ENCODE assay signal across 8 cellular contexts in the genomic region with DNA sequence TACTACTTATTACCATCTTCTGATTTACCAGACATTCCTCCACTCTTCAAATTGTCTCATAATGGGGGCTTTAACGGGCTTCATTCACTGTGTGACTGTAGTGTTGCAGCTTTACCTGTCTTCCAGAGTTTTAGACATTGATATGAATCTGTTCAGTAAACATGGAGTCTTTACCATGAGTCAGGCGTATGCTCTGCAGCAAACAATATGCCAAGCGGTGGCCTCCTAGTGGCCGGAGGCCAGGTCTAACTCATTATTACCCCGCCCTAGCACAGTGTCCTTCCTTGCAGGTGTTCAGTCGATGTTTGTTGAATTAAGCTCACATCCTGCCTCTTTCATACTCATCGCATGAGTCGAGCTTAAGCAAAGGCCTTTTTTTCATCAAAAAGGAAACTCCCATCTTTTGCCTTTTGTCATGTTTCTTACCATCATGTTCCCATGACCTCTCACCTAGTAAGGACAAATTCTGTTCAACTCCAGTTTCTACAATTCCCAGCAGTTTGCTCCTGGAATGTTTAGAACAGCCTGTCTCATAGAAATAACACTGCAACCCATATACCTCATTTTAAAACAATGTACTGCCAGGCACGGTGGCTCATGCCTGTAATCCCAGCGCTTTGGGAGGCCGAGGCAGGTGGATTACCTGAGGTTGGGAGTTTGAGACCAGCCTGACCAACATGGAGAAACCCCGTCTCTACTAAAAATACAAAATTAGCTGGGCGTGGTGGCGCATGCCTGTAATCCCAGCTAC. TPM values are rescaled to one million over a fixed set of nuclear protein-coding genes. Genes with fewer than 3 reads are reported as not detected.
DNase-seq lines count a peak whose midpoint lies in the region; ATAC-seq and TF ChIP-seq lines count a peak whose summit lies in the region.

No MANE protein-coding gene starts in this region.

- H3K4me1 Mint-ChIP-seq in Calu3 (ENCODE audit: low read depth, unreplicated experiment) = peaks cover 47% of the 10 kb centered on the region

- H3K4me3 ChIP-seq in SK-N-SH (ENCODE audit: low read depth in 2 of 2, low read length in 1 of 2) = no peak overlapping the region
- no peak overlapping the region for H3K4me3 ChIP-seq in ascending aorta
- no peak overlapping the region for H3K4me3 ChIP-seq in kidney epithelial cell (ENCODE audit: low read depth, low read length)

- TF ChIP-seq EP300 in SK-N-SH (IDR thresholded peaks at IDR 0.05; ENCODE audit: borderline replicate concordance in 1 of 2, low read depth in 1 of 2, low read length in 1 of 2) = no peak

- H3K27me3 ChIP-seq in SK-N-SH (ENCODE audit: insufficient read depth) = no peaks in the 10 kb centered on the region
- H3K27me3 ChIP-seq in ascending aorta = no peaks in the 10 kb centered on the region
- H3K27me3 ChIP-seq in kidney epithelial cell (ENCODE audit: control insufficient read depth, insufficient read depth, low read length) = no peaks in the 10 kb centered on the region

- intact Hi-C loops in Calu3 (cut with micrococcal nuclease; ENCODE audit: unreplicated experiment) = loop anchor here (2.0 kb wide), 1 partner anchor 69 kb away; no protein-coding TSS in a partner anchor
- intact Hi-C loops in ascending aorta (cut with DNase I) = no loop called here

- no peaks in the 10 kb centered on the region for H3K9me3 Mint-ChIP-seq in Calu3 (ENCODE audit: low read depth, unreplicated experiment)

- DNase-seq in Calu3 = peak; percentile 85
- peak; percentile 44 for DNase-seq in SK-N-SH
- peak in 1 of 2 donors; percentile 71 for DNase-seq in ascending aorta (ENCODE audit: low spot score in 2 of 2)
- peak; percentile 100 for DNase-seq in kidney epithelial cell (ENCODE audit: low read depth)
- DNase-seq in medulla oblongata (ENCODE audit: extremely low spot score) = no peak

- H3F3A ChIP-seq in SK-N-SH (replicated peaks; ENCODE audit: insufficient read depth) = peaks cover 22% of the 10 kb centered on the region

- no peak overlapping the region for H3K9ac ChIP-seq in SK-N-SH

- 78% methylated on average over 14 of the region's 14 CpGs for WGBS in SK-N-SH (ENCODE audit: low lambda C conversion rate)

- H3K4me3 Mint-ChIP-seq in Calu3 (ENCODE audit: low read depth, unreplicated experiment) = peak overlapping the region; percentile 20

- H3K4me1 ChIP-seq in SK-N-SH (ENCODE audit: control insufficient read depth in 1 of 2, insufficient read depth in 2 of 2, low read depth in 1 of 2, low read length in 1 of 2) (peaks cover 8 to 18% of the 10 kb centered on the region in 2 experiments), ascending aorta (peaks cover 0 to 28% of the 10 kb centered on the region in 2 donors)

- ATAC-seq in HG02885 (IDR thresholded peaks at IDR 0.05; ENCODE audit: poor library complexity, unreplicated experiment) = peak; percentile 68
- ATAC-seq in HG03439 (IDR thresholded peaks at IDR 0.05; ENCODE audit: unreplicated experiment) = no peak

- H3K27ac Mint-ChIP-seq in Calu3 (ENCODE audit: unreplicated experiment) = peak overlapping the region; percentile 78

- peaks cover 56% of the 10 kb centered on the region for H3K36me3 Mint-ChIP-seq in Calu3 (ENCODE audit: insufficient read depth, unreplicated experiment)

- H3K4me2 ChIP-seq in SK-N-SH = peak overlapping the region; percentile 14; the same call in 1 of the 2 replicates

- POLR2A ChIA-PET in SK-N-SH (lab: Yijun Ruan, JAX) = interaction anchor here (0.7 kb wide), 1 partner anchor 153 kb away, joined by 4 read pairs; no protein-coding TSS in a partner anchor

- no peaks in the 10 kb centered on the region for H3K9me2 ChIP-seq in SK-N-SH

- TF ChIP-seq CTCF in Calu3 (IDR thresholded peaks at IDR 0.05; ENCODE audit: unreplicated experiment) = peak; percentile 66
- TF ChIP-seq CTCF in SK-N-SH (IDR thresholded peaks at IDR 0.05) = peak; percentile 73
- TF ChIP-seq CTCF in ascending aorta (IDR thresholded peaks at IDR 0.05) = peak in 2 of 3 experiments; percentile 9 to 21
- peak; percentile 76 for TF ChIP-seq CTCF in kidney epithelial cell (IDR thresholded peaks at IDR 0.05; ENCODE audit: insufficient read depth, low read length, poor library complexity, severe bottlenecking)
- TF ChIP-seq CTCF in subcutaneous adipose tissue (IDR thresholded peaks at IDR 0.05; ENCODE audit: low read depth) = peak; percentile 35

- H2AFZ ChIP-seq in SK-N-SH (ENCODE audit: low read depth) = peak overlapping the region; percentile 10; the same call in 1 of the 2 replicates

- no TSS peak for BruUV-seq in Calu3 (replicated peaks; lab: Mats Ljungman, UMichigan)

- H3K79me2 ChIP-seq in SK-N-SH (ENCODE audit: insufficient read depth) = no peaks in the 10 kb centered on the region

- H3K27ac ChIP-seq in SK-N-SH (ENCODE audit: low read depth in 2 of 2, low read length in 1 of 2) (peak overlapping the region in 1 of 2 experiments; percentile 71; a peak in 2 of 4 replicates), ascending aorta (peak overlapping the region; percentile 60 to 63)

- H3K36me3 ChIP-seq in SK-N-SH (replicated peaks in 1 of 2; ENCODE audit: control insufficient read depth in 1 of 2, insufficient read depth in 2 of 2, low read length in 1 of 2) = no peaks in the 10 kb centered on the region
- no peaks in the 10 kb centered on the region for H3K36me3 ChIP-seq in ascending aorta
- no peaks in the 10 kb centered on the region for H3K36me3 ChIP-seq in kidney epithelial cell (ENCODE audit: control insufficient read depth, insufficient read depth, low read length)

- CTCF ChIA-PET in Calu3 (lab: Charles Lee) (interaction anchor here (0.7 to 1.8 kb wide), 6 partner anchors 9 to 682 kb away, joined by 5 to 13 read pairs (median 6); no protein-coding TSS in a partner anchor), SK-N-SH (lab: Yijun Ruan, JAX) (interaction anchor here (2.0 kb wide), 1 partner anchor 48 kb away, joined by 4 read pairs; no protein-coding TSS in a partner anchor)

- TF ChIP-seq RAD21 in SK-N-SH (IDR thresholded peaks at IDR 0.05; ENCODE audit: low read length) = no peak

- no peaks in the 10 kb centered on the region for H3K27me3 Mint-ChIP-seq in Calu3 (ENCODE audit: unreplicated experiment)

- H4K20me1 ChIP-seq in SK-N-SH (ENCODE audit: insufficient read depth) = no peaks in the 10 kb centered on the region

- H3K9me3 ChIP-seq in SK-N-SH = no peaks in the 10 kb centered on the region
- no peaks in the 10 kb centered on the region for H3K9me3 ChIP-seq in ascending aorta

TF ChIP-seq in SK-N-SH, 30 proteins besides CTCF, POLR2A, EP300 and RAD21:
- 0 out of 2 replicates have a peak, but pooled peaks have one; percentile 10 for TF ChIP-seq MEF2A (IDR thresholded peaks at IDR 0.05; ENCODE audit: borderline replicate concordance, low read depth)
- TF ChIP-seq TCF12 (IDR thresholded peaks at IDR 0.05) = peak; percentile 70
- peak; percentile 36; the same call in 1 of the 2 replicates for TF ChIP-seq FOSL2 (IDR thresholded peaks at IDR 0.05; ENCODE audit: borderline replicate concordance, low read depth)
- no peak for TF ChIP-seq GABPA (IDR thresholded peaks at IDR 0.05; ENCODE audit: low read depth)
- no peak for TF ChIP-seq MXI1 (IDR thresholded peaks at IDR 0.05; ENCODE audit: low read depth, low read length)
- peak; percentile 37; the same call in 1 of the 2 replicates for TF ChIP-seq RXRA (IDR thresholded peaks at IDR 0.05; ENCODE audit: borderline replicate concordance, low read depth)
- TF ChIP-seq JUND (IDR thresholded peaks at IDR 0.05) = peak; percentile 18; the same call in 1 of the 2 replicates
- peak; percentile 26; the same call in 1 of the 2 replicates for TF ChIP-seq NFIC (IDR thresholded peaks at IDR 0.05; ENCODE audit: borderline replicate concordance)
- TF ChIP-seq, protein P1, sequence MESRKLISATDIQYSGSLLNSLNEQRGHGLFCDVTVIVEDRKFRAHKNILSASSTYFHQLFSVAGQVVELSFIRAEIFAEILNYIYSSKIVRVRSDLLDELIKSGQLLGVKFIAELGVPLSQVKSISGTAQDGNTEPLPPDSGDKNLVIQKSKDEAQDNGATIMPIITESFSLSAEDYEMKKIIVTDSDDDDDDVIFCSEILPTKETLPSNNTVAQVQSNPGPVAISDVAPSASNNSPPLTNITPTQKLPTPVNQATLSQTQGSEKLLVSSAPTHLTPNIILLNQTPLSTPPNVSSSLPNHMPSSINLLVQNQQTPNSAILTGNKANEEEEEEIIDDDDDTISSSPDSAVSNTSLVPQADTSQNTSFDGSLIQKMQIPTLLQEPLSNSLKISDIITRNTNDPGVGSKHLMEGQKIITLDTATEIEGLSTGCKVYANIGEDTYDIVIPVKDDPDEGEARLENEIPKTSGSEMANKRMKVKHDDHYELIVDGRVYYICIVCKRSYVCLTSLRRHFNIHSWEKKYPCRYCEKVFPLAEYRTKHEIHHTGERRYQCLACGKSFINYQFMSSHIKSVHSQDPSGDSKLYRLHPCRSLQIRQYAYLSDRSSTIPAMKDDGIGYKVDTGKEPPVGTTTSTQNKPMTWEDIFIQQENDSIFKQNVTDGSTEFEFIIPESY (IDR thresholded peaks at IDR 0.05; ENCODE audit: borderline replicate concordance, low read depth) = no peak
- TF ChIP-seq TAF1 (IDR thresholded peaks at IDR 0.05; ENCODE audit: borderline replicate concordance, low read depth, low read length) = no peak; the same call in 1 of the 2 replicates
- TF ChIP-seq SIN3A (IDR thresholded peaks at IDR 0.05; ENCODE audit: borderline replicate concordance, low read depth, low read length) = no peak
- TF ChIP-seq, protein P2, sequence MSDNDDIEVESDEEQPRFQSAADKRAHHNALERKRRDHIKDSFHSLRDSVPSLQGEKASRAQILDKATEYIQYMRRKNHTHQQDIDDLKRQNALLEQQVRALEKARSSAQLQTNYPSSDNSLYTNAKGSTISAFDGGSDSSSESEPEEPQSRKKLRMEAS (IDR thresholded peaks at IDR 0.05; ENCODE audit: low read depth) = 0 out of 2 replicates have a peak, but pooled peaks have one; percentile 15

RNA-seq across cellular contexts. Expression of a gene that starts 39.4 kb away (rescaled TPM):
- total RNA-seq in Calu3 (2022) (5.0 and 12.6 TPM in 2 replicates), ascending aorta (0.64 TPM), kidney epithelial cell (5.9 and 8.3 TPM in 2 replicates), subcutaneous adipose tissue (10 to 100 TPM in 2 of 4 donors, 1 to 10 TPM in 2; 5.5 to 13.4 (median 9.7) TPM)
- 3.2 and 5.4 TPM in 2 replicates for polyA plus RNA-seq in SK-N-SH (2012; rRNA removed)
- 3.4 and 4.2 TPM in 2 replicates for polyA plus RNA-seq in SK-N-SH (2012; cell fraction: cytosol; rRNA removed)
- 2.4 and 4.0 TPM in 2 replicates for polyA plus RNA-seq in SK-N-SH (2012; cell fraction: nucleus; rRNA removed)

RNA-seq across cellular contexts. Expression of a gene that starts 39.6 kb away (rescaled TPM):
- total RNA-seq in Calu3 (2022) (29.9 and 34.5 TPM in 2 replicates), ascending aorta (9.3 TPM), kidney epithelial cell (19.2 and 19.8 TPM in 2 replicates), subcutaneous adipose tissue (10 to 100 TPM; 26.5 to 45.5 (median 35.0) TPM)
- polyA plus RNA-seq in SK-N-SH (2012; rRNA removed) = 10.0 and 13.4 TPM in 2 replicates
- 11.2 and 13.2 TPM in 2 replicates for polyA plus RNA-seq in SK-N-SH (2012; cell fraction: cytosol; rRNA removed)
- 12.9 and 15.0 TPM in 2 replicates for polyA plus RNA-seq in SK-N-SH (2012; cell fraction: nucleus; rRNA removed)

Comparison
In these comparisons a context has a peak if more than half of its experiments do, and no peak if none do; other contexts are left out.
1. CTCF ChIP-seq: peak in every context shown above with its lines; median percentile 76 in kidney epithelial cell; 73 in SK-N-SH; 66 in Calu3; 35 in subcutaneous adipose tissue; 15 in ascending aorta.